In the genomic region with DNA sequence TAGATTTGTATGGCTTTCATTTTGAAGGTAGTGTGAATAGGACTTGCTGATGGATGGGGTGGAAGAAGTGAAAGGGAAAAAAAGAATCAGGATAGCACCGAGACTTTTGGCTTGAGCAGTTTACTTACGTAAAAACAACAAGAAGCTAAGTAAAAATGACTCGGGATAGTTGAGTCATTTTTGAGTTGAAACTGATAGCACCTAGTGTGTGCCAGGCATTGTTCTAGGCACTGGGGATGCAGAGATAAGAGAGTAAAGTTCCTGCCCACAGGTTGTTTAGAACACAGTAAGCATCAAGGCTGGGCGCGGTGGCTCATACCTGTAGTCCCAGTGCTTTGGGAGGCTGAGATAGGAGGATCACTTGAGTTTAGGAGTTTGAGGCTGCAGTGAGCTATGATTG, we compare ENCODE assay signal across 1 cellular context.
TF ChIP-seq lines count a peak whose summit lies in the region.

No MANE protein-coding gene starts in this region.

TF ChIP-seq in IMR-90, 13 proteins besides CTCF, POLR2A, EP300 and RAD21 (continued from another document):
- TF ChIP-seq CEBPB (IDR thresholded peaks at IDR 0.05; ENCODE audit: low read depth, low read length), result no peak
- no peak for TF ChIP-seq MAFK (IDR thresholded peaks at IDR 0.05; ENCODE audit: low read depth, low read length)
- no peak for TF ChIP-seq FOS (IDR thresholded peaks at IDR 0.05; ENCODE audit: low read depth, low read length)
- no peak for TF ChIP-seq NFE2L2 (IDR thresholded peaks at IDR 0.05; ENCODE audit: low read depth, low read length)
- TF ChIP-seq MXI1 (IDR thresholded peaks at IDR 0.05; ENCODE audit: borderline replicate concordance, low read depth, low read length), result no peak
- TF ChIP-seq, protein P1, sequence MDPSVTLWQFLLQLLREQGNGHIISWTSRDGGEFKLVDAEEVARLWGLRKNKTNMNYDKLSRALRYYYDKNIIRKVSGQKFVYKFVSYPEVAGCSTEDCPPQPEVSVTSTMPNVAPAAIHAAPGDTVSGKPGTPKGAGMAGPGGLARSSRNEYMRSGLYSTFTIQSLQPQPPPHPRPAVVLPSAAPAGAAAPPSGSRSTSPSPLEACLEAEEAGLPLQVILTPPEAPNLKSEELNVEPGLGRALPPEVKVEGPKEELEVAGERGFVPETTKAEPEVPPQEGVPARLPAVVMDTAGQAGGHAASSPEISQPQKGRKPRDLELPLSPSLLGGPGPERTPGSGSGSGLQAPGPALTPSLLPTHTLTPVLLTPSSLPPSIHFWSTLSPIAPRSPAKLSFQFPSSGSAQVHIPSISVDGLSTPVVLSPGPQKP (IDR thresholded peaks at IDR 0.05; ENCODE audit: borderline replicate concordance, low read depth, low read length), result no peak
- no peak for TF ChIP-seq MAZ (IDR thresholded peaks at IDR 0.05; ENCODE audit: borderline replicate concordance, low read depth, low read length)
- TF ChIP-seq CHD1 (IDR thresholded peaks at IDR 0.05; ENCODE audit: low read depth, low read length), result no peak
- TF ChIP-seq, protein P2, sequence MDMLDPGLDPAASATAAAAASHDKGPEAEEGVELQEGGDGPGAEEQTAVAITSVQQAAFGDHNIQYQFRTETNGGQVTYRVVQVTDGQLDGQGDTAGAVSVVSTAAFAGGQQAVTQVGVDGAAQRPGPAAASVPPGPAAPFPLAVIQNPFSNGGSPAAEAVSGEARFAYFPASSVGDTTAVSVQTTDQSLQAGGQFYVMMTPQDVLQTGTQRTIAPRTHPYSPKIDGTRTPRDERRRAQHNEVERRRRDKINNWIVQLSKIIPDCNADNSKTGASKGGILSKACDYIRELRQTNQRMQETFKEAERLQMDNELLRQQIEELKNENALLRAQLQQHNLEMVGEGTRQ (IDR thresholded peaks at IDR 0.05; ENCODE audit: low read depth, low read length), result no peak
- no peak for TF ChIP-seq RFX5 (IDR thresholded peaks at IDR 0.05; ENCODE audit: low read depth, low read length)
- no peak for TF ChIP-seq BHLHE40 (IDR thresholded peaks at IDR 0.05; ENCODE audit: low read depth, low read length)
- TF ChIP-seq RCOR1 (IDR thresholded peaks at IDR 0.05; ENCODE audit: insufficient replicate concordance, low read length), result no peak
